10 cellular contexts compared by ENCODE assay signal in genomic region chr14:80202888-80203562, GRCh38. TPM values are rescaled to one million over a fixed set of nuclear protein-coding genes. Genes with fewer than 3 reads are reported as not detected.
DNase-seq lines count a peak whose midpoint lies in the region; ATAC-seq and TF ChIP-seq lines count a peak whose summit lies in the region.
"Had no signal": no experiment of that assay in that cellular context is flagged by ENCODE, and none has a peak within 500 bp of the region (broad histone marks: within the 10 kb centered on the region; RNA-seq: fewer than 3 reads in every experiment).

No MANE protein-coding gene starts in this region.

- no peaks in the 10 kb centered on the region for H3K27me3 Mint-ChIP-seq in activated naive CD8-positive, alpha-beta T cell treated with anti-CD3 and anti-CD28 coated beads, Interleukin-2, amount 50 U/mL, for 24 hours
- H3K27me3 Mint-ChIP-seq in osteocyte (ENCODE audit: unreplicated experiment) = no peaks in the 10 kb centered on the region
- H3K27me3 Mint-ChIP-seq: CD8-positive, alpha-beta memory T cell had no signal

- peak; percentile 30 for DNase-seq in NCI-H82 (lab: John Stamatoyannopoulos, UW)
- DNase-seq in NCI-H82 treated with DMSO at 0.1 percent for 48 hours (lab: John Stamatoyannopoulos, UW; ENCODE audit: unreplicated experiment) = no peak
- peak; percentile 24 for DNase-seq in activated naive CD8-positive, alpha-beta T cell treated with anti-CD3 and anti-CD28 coated beads, Interleukin-2, amount 50 U/mL, for 24 hours
- no peak for DNase-seq in osteocyte (ENCODE audit: extremely low spot score, unreplicated experiment)
- DNase-seq in DMS114 treated with DMSO at 0.1 percent for 48 hours (lab: John Stamatoyannopoulos, UW; ENCODE audit: unreplicated experiment) = no peak
- DNase-seq in SIG-M5 (lab: John Stamatoyannopoulos, UW) = no peak
- DNase-seq: CD8-positive, alpha-beta memory T cell; head of caudate nucleus had no signal

- H3K4me3 Mint-ChIP-seq in activated naive CD8-positive, alpha-beta T cell treated with anti-CD3 and anti-CD28 coated beads, Interleukin-2, amount 50 U/mL, for 24 hours = no peak overlapping the region
- H3K4me3 Mint-ChIP-seq in osteocyte (ENCODE audit: unreplicated experiment) = no peak overlapping the region
- H3K4me3 Mint-ChIP-seq: CD8-positive, alpha-beta memory T cell had no signal

- ATAC-seq in HG03342 (IDR thresholded peaks at IDR 0.05; ENCODE audit: unreplicated experiment) = peak; percentile 55
- no peak for ATAC-seq in activated naive CD8-positive, alpha-beta T cell treated with anti-CD3 and anti-CD28 coated beads, Interleukin-2, amount 50 U/mL, for 24 hours
- no peak for ATAC-seq in GM18867 (IDR thresholded peaks at IDR 0.05; ENCODE audit: unreplicated experiment)

- H3K9me3 Mint-ChIP-seq in activated naive CD8-positive, alpha-beta T cell treated with anti-CD3 and anti-CD28 coated beads, Interleukin-2, amount 50 U/mL, for 24 hours = no peaks in the 10 kb centered on the region
- no peaks in the 10 kb centered on the region for H3K9me3 Mint-ChIP-seq in osteocyte (ENCODE audit: unreplicated experiment)

- no peak overlapping the region for H3K27ac Mint-ChIP-seq in activated naive CD8-positive, alpha-beta T cell treated with anti-CD3 and anti-CD28 coated beads, Interleukin-2, amount 50 U/mL, for 24 hours
- no peak overlapping the region for H3K27ac Mint-ChIP-seq in osteocyte (ENCODE audit: unreplicated experiment)
- H3K27ac Mint-ChIP-seq: CD8-positive, alpha-beta memory T cell had no signal

- H3K4me1 Mint-ChIP-seq in activated naive CD8-positive, alpha-beta T cell treated with anti-CD3 and anti-CD28 coated beads, Interleukin-2, amount 50 U/mL, for 24 hours = no peaks in the 10 kb centered on the region
- peaks cover 41% of the 10 kb centered on the region for H3K4me1 Mint-ChIP-seq in osteocyte (ENCODE audit: unreplicated experiment)
- H3K4me1 Mint-ChIP-seq: CD8-positive, alpha-beta memory T cell had no signal

- H3K36me3 Mint-ChIP-seq in activated naive CD8-positive, alpha-beta T cell treated with anti-CD3 and anti-CD28 coated beads, Interleukin-2, amount 50 U/mL, for 24 hours (ENCODE audit: low read depth) = no peaks in the 10 kb centered on the region
- peaks cover 44% of the 10 kb centered on the region for H3K36me3 Mint-ChIP-seq in osteocyte (ENCODE audit: unreplicated experiment)
- H3K36me3 Mint-ChIP-seq: CD8-positive, alpha-beta memory T cell had no signal

- peak; percentile 36 for TF ChIP-seq CTCF in osteocyte (IDR thresholded peaks at IDR 0.05)

RNA-seq across cellular contexts. Expression of gene DIO2, which starts 8.3 kb away (rescaled TPM):
- 240 and 244 TPM in 2 replicates for total RNA-seq in osteocyte
- total RNA-seq: CD8-positive, alpha-beta memory T cell had no signal

Comparison
In these comparisons a context has a peak if more than half of its experiments do, and no peak if none do; other contexts are left out.
1. DNase-seq: peak in NCI-H82 (single experiment) and activated naive CD8-positive, alpha-beta T cell treated with anti-CD3 and anti-CD28 coated beads, Interleukin-2, amount 50 U/mL, for 24 hours (single experiment); none in NCI-H82 treated with DMSO at 0.1 percent for 48 hours (single experiment), osteocyte (single experiment), DMS114 treated with DMSO at 0.1 percent for 48 hours (single experiment) and SIG-M5 (single experiment).